In the genomic region with DNA sequence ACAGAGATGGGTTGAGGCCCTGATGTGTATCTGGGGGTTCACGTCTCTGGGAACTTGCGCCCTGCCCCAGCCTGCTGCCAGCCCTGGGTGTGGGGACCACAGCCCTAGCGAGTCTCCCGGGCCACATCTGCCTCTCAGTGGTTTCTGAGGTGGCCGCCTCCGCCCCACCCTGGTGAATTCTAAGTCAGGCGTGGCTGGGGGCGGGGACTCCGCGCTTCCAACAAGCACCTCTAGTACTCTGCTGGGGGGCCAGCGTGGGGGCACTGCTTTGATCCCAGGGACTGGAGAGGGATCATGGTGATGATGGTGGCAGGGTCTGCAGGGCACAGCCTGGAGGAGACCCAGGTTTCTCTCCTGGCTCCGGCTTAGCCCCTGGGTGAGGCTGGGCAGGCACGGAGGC, we compare ENCODE assay signal across 8 cellular contexts. TPM values are rescaled to one million over a fixed set of nuclear protein-coding genes. Genes with fewer than 3 reads are reported as not detected.
DNase-seq lines count a peak whose midpoint lies in the region; ATAC-seq and TF ChIP-seq lines count a peak whose summit lies in the region.

No MANE protein-coding gene starts in this region.

- peaks cover 9% of the 10 kb centered on the region for H3K9me1 ChIP-seq in IMR-90 (ENCODE audit: insufficient read depth, low read length)

- no peak overlapping the region for H3K9ac ChIP-seq in IMR-90 (ENCODE audit: low read depth, low read length)
- no peak overlapping the region for H3K9ac ChIP-seq in trophoblast cell (ENCODE audit: low read length)

- dilution Hi-C loops in IMR-90 (cut with HindIII; ENCODE audit: low sequenced_read_pairs, unreplicated experiment): no loop called here

- no peak overlapping the region for H2AFZ ChIP-seq in IMR-90 (replicated peaks; ENCODE audit: low read length, poor library complexity)
- H2AFZ ChIP-seq in trophoblast cell (ENCODE audit: insufficient read depth, low read length, poor library complexity): no peak overlapping the region
- H2AFZ ChIP-seq in PC-9: no peak overlapping the region

- H4K20me1 ChIP-seq in IMR-90 (ENCODE audit: insufficient read depth, low read length): peaks cover 78% of the 10 kb centered on the region
- H4K20me1 ChIP-seq in PC-9 (ENCODE audit: insufficient read depth): peaks cover 46% of the 10 kb centered on the region

- TF ChIP-seq CTCF in IMR-90 (conservative IDR thresholded peaks at IDR 0.05; ENCODE audit: low read depth, low read length): no peak
- no peak for TF ChIP-seq CTCF in ascending aorta (IDR thresholded peaks at IDR 0.05)
- TF ChIP-seq CTCF in PC-9 (conservative IDR thresholded peaks at IDR 0.05): no peak

- CTCF ChIA-PET in IMR-90 (lab: Yijun Ruan, JAX): no interaction called here
- CTCF ChIA-PET in PC-9 (lab: Charles Lee): no interaction called here

- H3K79me2 ChIP-seq in trophoblast cell (ENCODE audit: control insufficient read depth, insufficient read depth, low read length, poor library complexity) (peaks cover 15% of the 10 kb centered on the region), PC-9 (ENCODE audit: low read depth) (peaks cover 23% of the 10 kb centered on the region)

- H3K14ac ChIP-seq in IMR-90 (replicated peaks; ENCODE audit: low read depth, low read length): no peak overlapping the region
- no peak overlapping the region for H3K14ac ChIP-seq in trophoblast cell (ENCODE audit: low read length)

- H3K36me3 ChIP-seq in IMR-90 (ENCODE audit: control insufficient read depth, insufficient read depth, low read length) (no peaks in the 10 kb centered on the region; the same call in 1 of the 2 replicates), ascending aorta (no peaks in the 10 kb centered on the region), trophoblast cell (ENCODE audit: control insufficient read depth in 1 of 2, insufficient read depth in 2 of 2, low read length in 2 of 2) (peaks cover 0 to 2% of the 10 kb centered on the region in 2 experiments), PC-9 (ENCODE audit: low read depth) (no peaks in the 10 kb centered on the region)

- H2BK15ac ChIP-seq in IMR-90 (ENCODE audit: low read depth, low read length): no peak overlapping the region

- H3F3A ChIP-seq in PC-9 (ENCODE audit: insufficient read depth, low read depth): peaks cover 25% of the 10 kb centered on the region

- no peak overlapping the region for H4K12ac ChIP-seq in trophoblast cell (ENCODE audit: low read depth, low read length)

- no peaks in the 10 kb centered on the region for H3K9me2 ChIP-seq in PC-9 (ENCODE audit: insufficient read depth)

- H3K9me3 ChIP-seq in IMR-90 (ENCODE audit: control insufficient read depth, insufficient read depth, low read length) (no peaks in the 10 kb centered on the region), ascending aorta (no peaks in the 10 kb centered on the region), trophoblast cell (ENCODE audit: insufficient read depth, low read depth, low read length) (no peaks in the 10 kb centered on the region), PC-9 (ENCODE audit: insufficient read depth, low read depth) (no peaks in the 10 kb centered on the region)

- no peak overlapping the region for H3K4me2 ChIP-seq in IMR-90 (ENCODE audit: low read depth, low read length)
- no peak overlapping the region for H3K4me2 ChIP-seq in trophoblast cell (ENCODE audit: low read length)
- no peak overlapping the region for H3K4me2 ChIP-seq in PC-9

- H2BK20ac ChIP-seq in IMR-90 (ENCODE audit: low read depth, low read length): no peak overlapping the region

- H2BK120ac ChIP-seq in IMR-90 (ENCODE audit: low read depth, low read length) (no peak overlapping the region), trophoblast cell (ENCODE audit: insufficient read depth, low read length, poor library complexity) (no peak overlapping the region)

- peak overlapping the region; percentile 44 for H2AK9ac ChIP-seq in IMR-90 (replicated peaks; ENCODE audit: low read depth, low read length, poor library complexity)

- no peak overlapping the region; the same call in 1 of the 2 replicates for H3K4ac ChIP-seq in IMR-90 (ENCODE audit: low read depth, low read length)
- H3K4ac ChIP-seq in trophoblast cell (ENCODE audit: low read depth, low read length): peak overlapping the region; percentile 43

- DNase-seq in COLO668 (lab: John Stamatoyannopoulos, UW; ENCODE audit: unreplicated experiment) (peak; percentile 5), IMR-90 (no peak), ascending aorta (ENCODE audit: low spot score in 2 of 2) (no peak), trophoblast cell (no peak), RKO (ENCODE audit: low spot score) (no peak), NCI-H510A (lab: John Stamatoyannopoulos, UW) (no peak), PC-9 (no peak), inferior parietal cortex (ENCODE audit: extremely low spot score) (no peak)

- H3K27me3 ChIP-seq in IMR-90 (ENCODE audit: control insufficient read depth, insufficient read depth, low read length) (no peaks in the 10 kb centered on the region), ascending aorta (no peaks in the 10 kb centered on the region), trophoblast cell (ENCODE audit: insufficient read depth, low read length) (no peaks in the 10 kb centered on the region), PC-9 (ENCODE audit: insufficient read depth, low read depth) (no peaks in the 10 kb centered on the region)

- POLR2A ChIA-PET in IMR-90 (lab: Charles Lee; ENCODE audit: unreplicated experiment): no interaction called here
- POLR2A ChIA-PET in PC-9 (lab: Charles Lee; ENCODE audit: unreplicated experiment): no interaction called here

- BruUV-seq in IMR-90 (replicated peaks; lab: Mats Ljungman, UMichigan): no TSS peak
- BruUV-seq in PC-9 (replicated peaks; lab: Mats Ljungman, UMichigan): no TSS peak

- H3K79me1 ChIP-seq in IMR-90 (ENCODE audit: low read depth in 1 of 2, low read length in 2 of 2): peaks cover 10 to 73% of the 10 kb centered on the region in 2 experiments
- peaks cover 26% of the 10 kb centered on the region for H3K79me1 ChIP-seq in trophoblast cell (ENCODE audit: low read length)

- WGBS in IMR-90 (ENCODE audit: extremely low coverage in 2 of 2, insufficient read length in 1 of 2), 2 experiments: 80% methylated on average over 3 of the region's 13 CpGs; no CpG with 5 or more reads in 1 of the 2 experiments
- WGBS in trophoblast cell (ENCODE audit: extremely low coverage, insufficient coverage, insufficient read length): no CpG with 5 or more reads among the region's 13 CpGs

- no peak overlapping the region for H2BK12ac ChIP-seq in trophoblast cell (ENCODE audit: low read length)

- no peak overlapping the region for H4K5ac ChIP-seq in IMR-90 (ENCODE audit: low read depth, low read length)

- intact Hi-C loops in IMR-90 (cut with micrococcal nuclease): loop anchor here (5.0 kb wide), 1 partner anchor 47 kb away; a partner anchor contains a TSS
- intact Hi-C loops in ascending aorta (cut with DNase I): loop anchor here (5.0 kb wide), 1 partner anchor 47 kb away; a partner anchor contains a TSS
- intact Hi-C loops in PC-9 (cut with micrococcal nuclease; ENCODE audit: unreplicated experiment): loop anchor here (5.0 kb wide), 1 partner anchor 47 kb away; a partner anchor contains a TSS

- no peak for ATAC-seq in IMR-90 (ENCODE audit: low read depth)

- TF ChIP-seq RAD21 in IMR-90 (IDR thresholded peaks at IDR 0.05; ENCODE audit: low read length): no peak

- peaks cover 32% of the 10 kb centered on the region for H3K4me1 ChIP-seq in IMR-90 (ENCODE audit: control insufficient read depth, insufficient read depth, low read length)
- H3K4me1 ChIP-seq in ascending aorta: peaks cover 49 to 72% of the 10 kb centered on the region in 2 donors
- H3K4me1 ChIP-seq in trophoblast cell (ENCODE audit: control insufficient read depth in 1 of 2, insufficient read depth in 2 of 2, low read length in 2 of 2): peaks cover 48 to 60% of the 10 kb centered on the region in 2 experiments
- peaks cover 20% of the 10 kb centered on the region for H3K4me1 ChIP-seq in PC-9 (replicated peaks; ENCODE audit: insufficient read depth)

- no peak overlapping the region for H3K27ac ChIP-seq in IMR-90 (ENCODE audit: insufficient read depth, low read length)
- peak overlapping the region; percentile 93 to 94 for H3K27ac ChIP-seq in ascending aorta
- H3K27ac ChIP-seq in trophoblast cell (ENCODE audit: low read depth, low read length): no peak overlapping the region
- no peak overlapping the region for H3K27ac ChIP-seq in PC-9

- in situ Hi-C loops in IMR-90 (cut with MboI; ENCODE audit: low sequenced_read_pairs): no loop called here

- H2BK5ac ChIP-seq in IMR-90 (ENCODE audit: low read depth, low read length, poor library complexity, severe bottlenecking) (no peak overlapping the region), trophoblast cell (ENCODE audit: low read depth, low read length, poor library complexity) (no peak overlapping the region)

- no peak for TF ChIP-seq POLR2A in IMR-90 (IDR thresholded peaks at IDR 0.05; ENCODE audit: low read depth, low read length)

- H2AK5ac ChIP-seq in IMR-90 (ENCODE audit: low read depth, low read length) (no peak overlapping the region), trophoblast cell (ENCODE audit: low read length) (no peak overlapping the region)

- no peak overlapping the region for H4K91ac ChIP-seq in IMR-90 (ENCODE audit: insufficient read depth, low read depth, low read length)
- peak overlapping the region; percentile 69 for H4K91ac ChIP-seq in trophoblast cell (ENCODE audit: low read depth, low read length)

- H3K18ac ChIP-seq in IMR-90 (ENCODE audit: low read depth, low read length) (no peak overlapping the region), trophoblast cell (ENCODE audit: low read length) (peak overlapping the region; percentile 28)

- no peak overlapping the region for H4K8ac ChIP-seq in IMR-90 (ENCODE audit: low read depth in 2 of 2, low read length in 2 of 2)
- H4K8ac ChIP-seq in trophoblast cell (ENCODE audit: low read depth, low read length): no peak overlapping the region

- H3K23ac ChIP-seq in IMR-90 (ENCODE audit: low read depth, low read length) (no peak overlapping the region), trophoblast cell (ENCODE audit: low read length) (no peak overlapping the region)

- H3K56ac ChIP-seq in IMR-90 (ENCODE audit: extremely low read depth, insufficient read depth, low read length): no peak overlapping the region

- no peak overlapping the region for H3K4me3 ChIP-seq in IMR-90 (ENCODE audit: insufficient read depth, low read depth, low read length)
- peak overlapping the region; percentile 37 to 75 for H3K4me3 ChIP-seq in ascending aorta
- H3K4me3 ChIP-seq in trophoblast cell (ENCODE audit: low read depth, low read length): no peak overlapping the region
- H3K4me3 ChIP-seq in PC-9: no peak overlapping the region

RNA-seq across cellular contexts. Expression of a gene that starts 3.6 kb away (rescaled TPM):
- total RNA-seq in IMR-90 (2012; rRNA removed): 0.36 and 0.56 TPM in 2 replicates
- 8.4 and 9.0 TPM in 2 replicates for polyA plus RNA-seq in IMR-90 (2012; rRNA removed)
- polyA plus RNA-seq in IMR-90 (2012; cell fraction: cytosol; rRNA removed): 6.1 and 12.6 TPM in 2 replicates
- polyA plus RNA-seq in IMR-90 (2012; cell fraction: nucleus; rRNA removed; ENCODE audit: low replicate concordance): 15.5 and 36.4 TPM in 2 replicates
- 16.8 TPM for total RNA-seq in ascending aorta
- 22.5 and 23.2 TPM in 2 replicates for polyA plus RNA-seq in trophoblast cell (2013)
- 44.2 and 48.3 TPM in 2 replicates for total RNA-seq in PC-9 (2021)

RNA-seq across cellular contexts. Expression of a gene that starts 31.7 kb away (rescaled TPM):
- total RNA-seq in IMR-90 (2012; rRNA removed) (17.9 and 25.6 TPM in 2 replicates), ascending aorta (26.6 TPM), PC-9 (2021) (95.9 and 110 TPM in 2 replicates)
- polyA plus RNA-seq in IMR-90 (2012; rRNA removed): 48.4 and 69.5 TPM in 2 replicates
- polyA plus RNA-seq in IMR-90 (2012; cell fraction: cytosol; rRNA removed): 84.0 and 105 TPM in 2 replicates
- polyA plus RNA-seq in IMR-90 (2012; cell fraction: nucleus; rRNA removed; ENCODE audit: low replicate concordance): 70.0 and 101 TPM in 2 replicates
- polyA plus RNA-seq in trophoblast cell (2013): 40.6 and 45.5 TPM in 2 replicates

RNA-seq across cellular contexts. Expression of a gene that starts 46.6 kb away (rescaled TPM):
- 7.3 and 7.8 TPM in 2 replicates for total RNA-seq in IMR-90 (2012; rRNA removed)
- 5.6 and 7.0 TPM in 2 replicates for polyA plus RNA-seq in IMR-90 (2012; rRNA removed)
- 3.0 and 5.3 TPM in 2 replicates for polyA plus RNA-seq in IMR-90 (2012; cell fraction: cytosol; rRNA removed)
- polyA plus RNA-seq in IMR-90 (2012; cell fraction: nucleus; rRNA removed; ENCODE audit: low replicate concordance): 6.5 and 10.4 TPM in 2 replicates
- total RNA-seq in ascending aorta: 5.3 TPM
- 4.5 and 4.6 TPM in 2 replicates for polyA plus RNA-seq in trophoblast cell (2013)
- 25.0 and 34.8 TPM in 2 replicates for total RNA-seq in PC-9 (2021)

RNA-seq across cellular contexts. Expression of a gene that starts 52.2 kb away (rescaled TPM):
- total RNA-seq in IMR-90 (2012; rRNA removed) (9.3 and 10.3 TPM in 2 replicates), ascending aorta (218 TPM), PC-9 (2021) (45.3 and 49.8 TPM in 2 replicates)
- 83.8 and 87.2 TPM in 2 replicates for polyA plus RNA-seq in IMR-90 (2012; rRNA removed)
- polyA plus RNA-seq in IMR-90 (2012; cell fraction: cytosol; rRNA removed): 83.6 and 183 TPM in 2 replicates
- polyA plus RNA-seq in IMR-90 (2012; cell fraction: nucleus; rRNA removed; ENCODE audit: low replicate concordance): 42.8 and 134 TPM in 2 replicates
- 17.6 and 18.2 TPM in 2 replicates for polyA plus RNA-seq in trophoblast cell (2013)

Comparison
In these comparisons a context has a peak if more than half of its experiments do, and no peak if none do; other contexts are left out.
1. H3K27ac ChIP-seq: peak in ascending aorta (2 of 2); none in IMR-90 (single experiment), trophoblast cell (single experiment) and PC-9 (single experiment).
2. H3K4me3 ChIP-seq: peak in ascending aorta (2 of 2); none in IMR-90 (single experiment), trophoblast cell (single experiment) and PC-9 (single experiment).
3. RNA of a gene that starts 3.6 kb away (total RNA-seq): 44.2 to 48.3 TPM in PC-9 and 16.8 TPM in ascending aorta (single experiment); 0.36 to 0.56 TPM in IMR-90; every median in the first group is over 10 times any median in the second.